ENCODE assay signal across 29 cellular contexts in genomic region chr18:5490753-5491240, GRCh38.
"Had no signal": no experiment of that assay in that cellular context is flagged by ENCODE, and none has a peak within 500 bp of the region (broad histone marks: within the 10 kb centered on the region; RNA-seq: fewer than 3 reads in every experiment).

No MANE protein-coding gene starts in this region.

- H3K27me3 Mint-ChIP-seq: activated B cell treated with CpG ODN at 0.5 μM for 24 hours had no signal

- DNase-seq: activated B cell treated with CpG ODN at 0.5 μM for 24 hours; activated CD4-positive, alpha-beta T cell treated with anti-CD3 and anti-CD28 coated beads for 48 hours; activated CD4-positive, alpha-beta T cell treated with anti-CD3 and anti-CD28 coated beads, Interleukin-2, amount 50 U/mL, for 1 hour; activated CD4-positive, alpha-beta T cell treated with anti-CD3 and anti-CD28 coated beads, Interleukin-2, amount 50 U/mL, for 48 hours; activated CD8-positive, alpha-beta memory T cell treated with anti-CD3 and anti-CD28 coated beads for 24 hours; activated CD8-positive, alpha-beta T cell treated with anti-CD3 and anti-CD28 coated beads for 36 hours; activated effector memory CD4-positive, alpha-beta T cell treated with Interleukin-2 at 50 U/mL for 16 hours; activated gamma-delta T cell treated with Interleukin-2 at 50 U/mL for 16 hours; activated naive CD4-positive, alpha-beta T cell treated with anti-CD3 and anti-CD28 coated beads, Interleukin-2, amount 50 U/mL, for 16 hours; activated naive CD4-positive, alpha-beta T cell treated with Interleukin-2 at 50 U/mL for 16 hours; activated T-cell treated with anti-CD3 and anti-CD28 coated beads, Interleukin-2, amount 50 U/mL, for 4 hours; amniotic stem cell; anterior cingulate cortex; body of pancreas; caudate nucleus; cerebellar nuclear complex; colonic mucosa; effector memory CD4-positive, alpha-beta T cell; endodermal cell; foreskin fibroblast; heart left ventricle; T-helper 17 cell; T1000; WERI-Rb-1 had no signal

- H3K4me1 ChIP-seq: body of pancreas, colonic mucosa, heart left ventricle had no signal

- H3K4me3 ChIP-seq: body of pancreas, colonic mucosa, heart left ventricle had no signal

- H3K4me1 Mint-ChIP-seq: activated B cell treated with CpG ODN at 0.5 μM for 24 hours; activated T-helper 17 cell treated with anti-CD3 and anti-CD28 coated beads, Interleukin-2, amount 50 U/mL, for 72 hours; T-helper 17 cell had no signal

- H3K9me3 ChIP-seq: body of pancreas, colonic mucosa had no signal

- ATAC-seq: activated CD4-positive, CD25-positive, alpha-beta regulatory T cell treated with anti-CD3 and anti-CD28 coated beads, Interleukin-2, amount 50 U/mL, for 24 hours; activated CD8-positive, alpha-beta T cell treated with anti-CD3 and anti-CD28 coated beads for 36 hours; activated T-cell treated with anti-CD3 and anti-CD28 coated beads, Interleukin-2, amount 50 U/mL, for 4 hours; activated T-helper 17 cell treated with anti-CD3 and anti-CD28 coated beads, Interleukin-2, amount 50 U/mL, for 72 hours; body of pancreas; esophagus mucosa; heart left ventricle; T-helper 17 cell had no signal

- H3K36me3 ChIP-seq: heart left ventricle had no signal

- H3K27ac Mint-ChIP-seq: activated B cell treated with CpG ODN at 0.5 μM for 24 hours; activated CD8-positive, alpha-beta T cell treated with anti-CD3 and anti-CD28 coated beads for 36 hours; activated naive CD8-positive, alpha-beta T cell; activated T-helper 17 cell treated with anti-CD3 and anti-CD28 coated beads, Interleukin-2, amount 50 U/mL, for 72 hours; endodermal cell; T-helper 17 cell; T-helper 2 cell treated with Interferon-gamma antibody and Interleukin-4, amounts not matched to agents 5 μg/mL and 100 μg/mL, for 36 hours had no signal

- H3K4me3 Mint-ChIP-seq: activated B cell treated with CpG ODN at 0.5 μM for 24 hours; activated CD8-positive, alpha-beta T cell treated with anti-CD3 and anti-CD28 coated beads for 36 hours; activated naive CD8-positive, alpha-beta T cell; activated T-cell treated with anti-CD3 and anti-CD28 coated beads, Interleukin-2, amount 50 U/mL, for 4 hours; activated T-helper 17 cell treated with anti-CD3 and anti-CD28 coated beads, Interleukin-2, amount 50 U/mL, for 72 hours; endodermal cell; T-helper 17 cell; T-helper 2 cell treated with Interferon-gamma antibody and Interleukin-4, amounts not matched to agents 5 μg/mL and 100 μg/mL, for 36 hours had no signal

- H3K9me3 Mint-ChIP-seq: activated T-cell treated with anti-CD3 and anti-CD28 coated beads, Interleukin-2, amount 50 U/mL, for 4 hours; T-helper 2 cell treated with Interferon-gamma antibody and Interleukin-4, amounts not matched to agents 5 μg/mL and 100 μg/mL, for 36 hours had no signal

- H3K36me3 Mint-ChIP-seq: activated naive CD8-positive, alpha-beta T cell had no signal

- H3K27me3 ChIP-seq: body of pancreas, colonic mucosa, heart left ventricle had no signal

- H3K27ac ChIP-seq: body of pancreas, colonic mucosa, heart left ventricle, WERI-Rb-1 had no signal
